Comparison of ENCODE assay signal across 12 cellular contexts in genomic region chr17:7882068-7882467, GRCh38. TPM values are rescaled to one million over a fixed set of nuclear protein-coding genes. Genes with fewer than 3 reads are reported as not detected.
DNase-seq lines count a peak whose midpoint lies in the region; ATAC-seq and TF ChIP-seq lines count a peak whose summit lies in the region.
"Had no signal": no experiment of that assay in that cellular context is flagged by ENCODE, and none has a peak within 500 bp of the region (broad histone marks: within the 10 kb centered on the region; RNA-seq: fewer than 3 reads in every experiment).

No MANE protein-coding gene starts in this region.

- H3K4me1 ChIP-seq in vagina (peaks cover 44% of the 10 kb centered on the region), tibial nerve (peaks cover 0 to 65% (median 18%) of the 10 kb centered on the region in 4 donors), PC-3 (ENCODE audit: insufficient read depth, low read length) (0 out of 2 replicates have a peak, but pooled peaks cover 8% of the 10 kb centered on the region), esophagus squamous epithelium (peaks cover 26 to 61% (median 30%) of the 10 kb centered on the region in 3 donors)

- no peak for TF ChIP-seq EP300 in tibial nerve (IDR thresholded peaks at IDR 0.05)

- no peak for ATAC-seq in PC-3
- ATAC-seq: CD8-positive, alpha-beta T cell; natural killer cell treated with Interleukin-12 subunit alpha and Interleukin-12 subunit beta and Interleukin-15 and Interleukin-18, amount 100 ng/mL, for 72 hours had no signal

- peaks cover 0 to 9% of the 10 kb centered on the region in 2 donors for H3K36me3 ChIP-seq in vagina
- H3K36me3 ChIP-seq in tibial nerve = peaks cover 0 to 17% (median 0%) of the 10 kb centered on the region in 3 donors
- no peaks in the 10 kb centered on the region for H3K36me3 ChIP-seq in PC-3 (ENCODE audit: low read depth, low read length)
- H3K36me3 ChIP-seq in esophagus squamous epithelium = peaks cover 0 to 39% (median 0%) of the 10 kb centered on the region in 3 donors

- no peaks in the 10 kb centered on the region for H4K20me1 ChIP-seq in PC-3 (ENCODE audit: low read length)

- peaks cover 14% of the 10 kb centered on the region for H3K79me2 ChIP-seq in PC-3 (ENCODE audit: low read length)

- POLR2A ChIA-PET in PC-3 (lab: Charles Lee; ENCODE audit: unreplicated experiment) = no interaction called here

- no peaks in the 10 kb centered on the region for H3K9me3 ChIP-seq in vagina
- H3K9me3 ChIP-seq in tibial nerve = no peaks in the 10 kb centered on the region
- H3K9me3 ChIP-seq in PC-3 (ENCODE audit: low read length) = no peaks in the 10 kb centered on the region
- no peaks in the 10 kb centered on the region for H3K9me3 ChIP-seq in esophagus squamous epithelium

- no peak for TF ChIP-seq CTCF in vagina (IDR thresholded peaks at IDR 0.05)
- no peak for TF ChIP-seq CTCF in tibial nerve (IDR thresholded peaks at IDR 0.05)
- no peak for TF ChIP-seq CTCF in PC-3 (conservative IDR thresholded peaks at IDR 0.05; ENCODE audit: low read depth, low read length)
- TF ChIP-seq CTCF in esophagus squamous epithelium (IDR thresholded peaks at IDR 0.05) = no peak

- no TSS peak for BruUV-seq in PC-3 (replicated peaks; lab: Mats Ljungman, UMichigan)

- intact Hi-C loops in vagina (cut with DNase I) (no loop called here), PC-3 (cut with micrococcal nuclease) (no loop called here), esophagus squamous epithelium (cut with DNase I) (no loop called here)

- no peaks in the 10 kb centered on the region for H3K27me3 ChIP-seq in vagina
- H3K27me3 ChIP-seq in tibial nerve = no peaks in the 10 kb centered on the region
- H3K27me3 ChIP-seq in PC-3 (ENCODE audit: low read length) = no peaks in the 10 kb centered on the region
- no peaks in the 10 kb centered on the region for H3K27me3 ChIP-seq in esophagus squamous epithelium

- H3K4me2 ChIP-seq in PC-3 (ENCODE audit: low read length) = no peak overlapping the region
- H3K4me2 ChIP-seq: smooth muscle cell had no signal

- TF ChIP-seq POLR2A in vagina (IDR thresholded peaks at IDR 0.05) = no peak
- no peak for TF ChIP-seq POLR2A in tibial nerve (IDR thresholded peaks at IDR 0.05)
- no peak for TF ChIP-seq POLR2A in esophagus squamous epithelium (IDR thresholded peaks at IDR 0.05)

- no peak overlapping the region for H3K4me3 ChIP-seq in vagina
- no peak overlapping the region for H3K4me3 ChIP-seq in tibial nerve
- H3K4me3 ChIP-seq in PC-3 (ENCODE audit: low read length) = no peak overlapping the region
- H3K4me3 ChIP-seq in esophagus squamous epithelium = no peak overlapping the region

- CTCF ChIA-PET in PC-3 (lab: Charles Lee) = no interaction called here

- peak; percentile 21 for DNase-seq in stimulated activated CD4-positive, alpha-beta T cell treated with anti-CD3 and anti-CD28 coated beads, Interleukin-15, amount 100 ng/mL, for 24 hours
- DNase-seq in stimulated activated CD4-positive, alpha-beta T cell treated with anti-CD3 and anti-CD28 coated beads, Interleukin-1b, Interleukin-23, amount 100 ng/mL, for 48 hours = no peak
- DNase-seq in NCI-H1105 treated with DMSO at 0.1 percent for 48 hours (lab: John Stamatoyannopoulos, UW) (peak; percentile 88), vagina (ENCODE audit: extremely low spot score in 2 of 2) (peak in 1 of 2 donors; percentile 79), tibial nerve (ENCODE audit: low spot score in 2 of 2) (no peak), PC-3 (no peak), esophagus squamous epithelium (lab: John Stamatoyannopoulos, UW) (no peak)
- DNase-seq: CD8-positive, alpha-beta T cell; HFFc6 had no signal

- 68 to 74% methylated on average over 7 of the region's 7 CpGs for WGBS in tibial nerve, 2 donors
- WGBS in esophagus squamous epithelium, 2 donors = 57 to 67% methylated on average over 7 of the region's 7 CpGs

- no peak overlapping the region for H2AFZ ChIP-seq in PC-3 (ENCODE audit: low read length)

- H3K9ac ChIP-seq in PC-3 (ENCODE audit: low read length) = no peak overlapping the region

- H3K9me2 ChIP-seq in PC-3 (replicated peaks; ENCODE audit: low read length) = no peaks in the 10 kb centered on the region

- peaks cover 10% of the 10 kb centered on the region for H3F3A ChIP-seq in PC-3 (ENCODE audit: low read length, unreplicated experiment)

- H3K27ac ChIP-seq in cingulate gyrus (ENCODE audit: low read depth, low read length) = peak overlapping the region; percentile 55
- H3K27ac ChIP-seq in vagina = peak overlapping the region; percentile 98
- peak overlapping the region in 2 of 4 donors; percentile 91 to 95 for H3K27ac ChIP-seq in tibial nerve
- no peak overlapping the region for H3K27ac ChIP-seq in PC-3 (ENCODE audit: low read length)
- peak overlapping the region in 2 of 4 donors; percentile 98 to 99 for H3K27ac ChIP-seq in esophagus squamous epithelium

RNA-seq across cellular contexts. Expression of gene CHD3, which starts 6.5 kb away (rescaled TPM):
- total RNA-seq in vagina (128 TPM), tibial nerve (100 to 1,000 TPM in 3 of 4 donors, 10 to 100 TPM in 1; 80.4 to 202 (median 125) TPM), PC-3 (2014; rRNA removed) (102 and 151 TPM in 2 replicates), esophagus squamous epithelium (10 to 100 TPM; 57.7 to 93.5 (median 73.0) TPM)

RNA-seq across cellular contexts. Expression of gene CYB5D1, which starts 24.3 kb away (rescaled TPM):
- 4.4 TPM for total RNA-seq in vagina
- 10 to 100 TPM in 2 of 4 donors, 1 to 10 TPM in 2; 9.4 to 13.6 (median 11.1) TPM for total RNA-seq in tibial nerve
- total RNA-seq in PC-3 (2014; rRNA removed) = 16.7 and 23.1 TPM in 2 replicates
- total RNA-seq in esophagus squamous epithelium = 1 to 10 TPM; 3.8 to 9.3 (median 7.5) TPM

RNA-seq across cellular contexts. Expression of gene NAA38, which starts 24.7 kb away (rescaled TPM):
- 83.5 TPM for total RNA-seq in vagina
- total RNA-seq in tibial nerve = 100 to 1,000 TPM; 104 to 198 (median 167) TPM
- 403 and 409 TPM in 2 replicates for total RNA-seq in PC-3 (2014; rRNA removed)
- 10 to 100 TPM; 45.2 to 80.1 (median 74.8) TPM for total RNA-seq in esophagus squamous epithelium

RNA-seq across cellular contexts. Expression of gene TMEM88, which starts 27.2 kb away (rescaled TPM):
- total RNA-seq in vagina (26.3 TPM), tibial nerve (10 to 100 TPM in 3 of 4 donors, 1 to 10 TPM in 1; 9.2 to 41.7 (median 25.6) TPM), PC-3 (2014; rRNA removed) (1.5 TPM in 1 of 2 replicates, not detected in the other), esophagus squamous epithelium (1 to 10 TPM in 3 of 4 donors, not detected in 1; 1.5 to 3.8 (median 1.6) TPM)

RNA-seq across cellular contexts. Expression of gene RNF227, which starts 34.0 kb away (rescaled TPM):
- 2.9 TPM for total RNA-seq in vagina
- 10 to 100 TPM in 1 of 4 donors, 1 to 10 TPM in 3; 2.6 to 41.2 (median 3.8) TPM for total RNA-seq in tibial nerve
- 0.11 and 0.52 TPM in 2 replicates for total RNA-seq in PC-3 (2014; rRNA removed)
- total RNA-seq in esophagus squamous epithelium = 1 to 10 TPM in 3 of 4 donors, under 1 TPM in 1; 0.94 to 8.6 (median 5.7) TPM

Comparison
In these comparisons a context has a peak if more than half of its experiments do, and no peak if none do; other contexts are left out.
1. DNase-seq: peak in stimulated activated CD4-positive, alpha-beta T cell treated with anti-CD3 and anti-CD28 coated beads, Interleukin-15, amount 100 ng/mL, for 24 hours (single experiment) and NCI-H1105 treated with DMSO at 0.1 percent for 48 hours (single experiment); none in stimulated activated CD4-positive, alpha-beta T cell treated with anti-CD3 and anti-CD28 coated beads, Interleukin-1b, Interleukin-23, amount 100 ng/mL, for 48 hours (single experiment), tibial nerve (0 of 2), PC-3 (single experiment) and esophagus squamous epithelium (single experiment).